In the genomic region with DNA sequence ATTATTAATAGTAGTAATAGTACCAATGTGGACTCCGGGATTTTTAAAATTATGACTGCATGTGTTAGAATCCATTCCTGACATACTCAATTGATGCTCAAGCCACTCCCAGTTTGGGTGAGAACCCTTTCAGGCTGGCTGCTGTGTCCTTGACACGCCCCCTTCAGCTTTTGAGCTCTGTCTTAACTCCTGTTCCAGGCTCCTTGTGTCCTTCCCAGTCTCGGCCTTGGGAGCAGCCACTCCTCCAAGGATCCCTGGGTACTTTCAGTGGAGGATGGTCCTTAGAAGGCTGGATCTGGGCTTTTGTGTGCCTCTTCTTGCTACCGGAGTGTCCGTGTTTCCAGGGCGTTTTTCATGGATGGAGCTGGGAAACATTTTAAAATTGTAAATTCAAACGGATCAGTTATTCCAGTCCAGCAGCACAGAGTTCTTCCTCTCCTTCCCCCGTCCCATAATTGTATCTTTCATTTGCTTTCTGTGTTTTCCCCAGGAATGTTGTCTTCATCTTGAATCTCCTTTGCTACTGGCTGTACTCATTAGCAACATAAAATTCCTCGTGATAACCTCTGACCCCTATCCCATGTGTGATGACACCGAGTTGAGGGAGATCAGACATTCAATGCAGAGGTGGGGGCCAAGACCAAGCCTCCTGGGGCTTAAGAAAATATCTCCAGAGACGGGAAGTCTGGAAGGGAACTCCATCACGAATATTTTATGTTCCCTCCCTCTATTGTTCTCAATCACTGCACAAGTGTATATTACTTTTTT, we compare ENCODE assay signal across 8 cellular contexts. TPM values are rescaled to one million over a fixed set of nuclear protein-coding genes. Genes with fewer than 3 reads are reported as not detected.
DNase-seq lines count a peak whose midpoint lies in the region; ATAC-seq and TF ChIP-seq lines count a peak whose summit lies in the region.

No MANE protein-coding gene starts in this region.

- H3K27ac ChIP-seq in BLaER1 treated with 17β-estradiol and CSF1 and Interleukin-3, amounts not matched to agents 10 nM and 100 nM = peak overlapping the region; percentile 22 to 95 (median 92); a peak in 21 of 22 replicates
- H3K27ac ChIP-seq in Karpas-422 (ENCODE audit: low read length) = 0 out of 2 replicates have a peak overlapping the region, but pooled peaks have one; percentile 26

- H3K4me3 ChIP-seq in BLaER1 treated with 17β-estradiol and CSF1 and Interleukin-3, amounts not matched to agents 10 nM and 100 nM = peak overlapping the region; percentile 64 to 84 (median 77); a peak in 19 of 20 replicates
- H3K4me3 ChIP-seq in Karpas-422 (ENCODE audit: low read length) (0 out of 2 replicates have a peak overlapping the region, but pooled peaks have one; percentile 22), choroid plexus epithelial cell (ENCODE audit: low read depth, low read length) (peak overlapping the region; percentile 62)

- no peaks in the 10 kb centered on the region for H3K27me3 ChIP-seq in BLaER1 treated with 17β-estradiol and CSF1 and Interleukin-3, amounts not matched to agents 10 nM and 100 nM
- H3K27me3 ChIP-seq in Karpas-422 (ENCODE audit: low read length) = no peaks in the 10 kb centered on the region

- TF ChIP-seq CTCF in choroid plexus epithelial cell (conservative IDR thresholded peaks at IDR 0.05; ENCODE audit: low read depth, low read length) = no peak

- no peaks in the 10 kb centered on the region for H3K9me3 ChIP-seq in BLaER1 treated with 17β-estradiol and CSF1 and Interleukin-3, amounts not matched to agents 10 nM and 100 nM (replicated peaks in 1 of 11)
- H3K9me3 ChIP-seq in Karpas-422 (ENCODE audit: low read length) = no peaks in the 10 kb centered on the region

- H3K4me3 Mint-ChIP-seq in naive thymus-derived CD8-positive, alpha-beta T cell = peak overlapping the region; percentile 59 to 94 (median 76)

- H3K36me3 ChIP-seq in BLaER1 treated with 17β-estradiol and CSF1 and Interleukin-3, amounts not matched to agents 10 nM and 100 nM = peaks cover 8 to 25% (median 24%) of the 10 kb centered on the region in 11 experiments; a peak in 19 of 22 replicates
- H3K36me3 ChIP-seq in Karpas-422 (ENCODE audit: insufficient read depth, low read length) = peaks cover 4% of the 10 kb centered on the region

- peaks cover 23 to 65% (median 41%) of the 10 kb centered on the region in 11 experiments; a peak in 21 of 22 replicates for H4K20me1 ChIP-seq in BLaER1 treated with 17β-estradiol and CSF1 and Interleukin-3, amounts not matched to agents 10 nM and 100 nM
- peaks cover 14% of the 10 kb centered on the region; the same call in 1 of the 2 replicates for H4K20me1 ChIP-seq in Karpas-422 (ENCODE audit: insufficient read depth, low read depth, low read length)

- H3K79me2 ChIP-seq in Karpas-422 (ENCODE audit: low read length) = peaks cover 19% of the 10 kb centered on the region

- peak overlapping the region; percentile 70 to 99 (median 90) for H3K27ac Mint-ChIP-seq in naive thymus-derived CD8-positive, alpha-beta T cell

- H3K4me1 ChIP-seq in BLaER1 treated with 17β-estradiol and CSF1 and Interleukin-3, amounts not matched to agents 10 nM and 100 nM = peaks cover 33 to 49% (median 39%) of the 10 kb centered on the region in 10 experiments
- peaks cover 14% of the 10 kb centered on the region for H3K4me1 ChIP-seq in Karpas-422 (ENCODE audit: low read length)

- no peak for DNase-seq in Karpas-422
- peak; percentile 57 for DNase-seq in choroid plexus epithelial cell (ENCODE audit: low read depth)
- no peak for DNase-seq in naive thymus-derived CD8-positive, alpha-beta T cell
- DNase-seq in GM03348 (ENCODE audit: low spot score) = no peak
- DNase-seq in pons (ENCODE audit: low spot score) = no peak

- no peaks in the 10 kb centered on the region for H3K27me3 Mint-ChIP-seq in naive thymus-derived CD8-positive, alpha-beta T cell

- H3K9me2 ChIP-seq in Karpas-422 (replicated peaks; ENCODE audit: insufficient read depth, low read length) = no peaks in the 10 kb centered on the region

- POLR2A ChIA-PET in naive thymus-derived CD8-positive, alpha-beta T cell (lab: Charles Lee) = interaction anchor here (0.8 to 2.9 kb wide), 16 partner anchors 8 to 247 kb away, joined by 3 to 65 read pairs (median 6); a partner anchor contains a TSS

- 0 out of 2 replicates have a peak overlapping the region, but pooled peaks have one; percentile 51 for H2AFZ ChIP-seq in Karpas-422 (ENCODE audit: low read length)

- no peak for ATAC-seq in naive thymus-derived CD8-positive, alpha-beta T cell
- ATAC-seq in HG03521 (IDR thresholded peaks at IDR 0.05; ENCODE audit: unreplicated experiment) (no peak), HG02798 (IDR thresholded peaks at IDR 0.05; ENCODE audit: poor library complexity, unreplicated experiment) (no peak)

- H3K9me3 Mint-ChIP-seq in naive thymus-derived CD8-positive, alpha-beta T cell = no peaks in the 10 kb centered on the region

- H3K4me1 Mint-ChIP-seq in naive thymus-derived CD8-positive, alpha-beta T cell = peaks cover 28 to 50% (median 45%) of the 10 kb centered on the region in 4 donors

- peaks cover 0 to 26% (median 0%) of the 10 kb centered on the region in 3 donors for H3K36me3 Mint-ChIP-seq in naive thymus-derived CD8-positive, alpha-beta T cell

- peak overlapping the region in 10 of 11 experiments; percentile 54 to 94 (median 90); a peak in 20 of 22 replicates for H3K9ac ChIP-seq in BLaER1 treated with 17β-estradiol and CSF1 and Interleukin-3, amounts not matched to agents 10 nM and 100 nM
- H3K9ac ChIP-seq in Karpas-422 (ENCODE audit: low read length) = peak overlapping the region; percentile 43; the same call in 1 of the 2 replicates

- H3K4me2 ChIP-seq in BLaER1 treated with 17β-estradiol and CSF1 and Interleukin-3, amounts not matched to agents 10 nM and 100 nM = peak overlapping the region; percentile 83 to 98 (median 94)
- peak overlapping the region; percentile 60 for H3K4me2 ChIP-seq in Karpas-422 (ENCODE audit: low read depth, low read length, poor library complexity, severe bottlenecking)

RNA-seq across cellular contexts. Expression of a gene that starts 40.0 kb away (rescaled TPM):
- 43.6 and 61.2 TPM in 2 replicates for total RNA-seq in Karpas-422 (2014; rRNA removed; shearing (Covaris generic); ENCODE audit: low replicate concordance)
- 10 to 100 TPM; 75.0 to 79.4 TPM for total RNA-seq in naive thymus-derived CD8-positive, alpha-beta T cell
- 1 to 10 TPM; 1.6 to 7.1 (median 4.8) TPM for polyA plus RNA-seq in naive thymus-derived CD8-positive, alpha-beta T cell

Comparison
In these comparisons a context has a peak if more than half of its experiments do, and no peak if none do; other contexts are left out.
1. H3K4me3 ChIP-seq: peak in every context shown above with its lines; median percentile 77 in BLaER1 treated with 17β-estradiol and CSF1 and Interleukin-3, amounts not matched to agents 10 nM and 100 nM; 62 in choroid plexus epithelial cell; 22 in Karpas-422.